7 cellular contexts compared by ENCODE assay signal in the genomic region with DNA sequence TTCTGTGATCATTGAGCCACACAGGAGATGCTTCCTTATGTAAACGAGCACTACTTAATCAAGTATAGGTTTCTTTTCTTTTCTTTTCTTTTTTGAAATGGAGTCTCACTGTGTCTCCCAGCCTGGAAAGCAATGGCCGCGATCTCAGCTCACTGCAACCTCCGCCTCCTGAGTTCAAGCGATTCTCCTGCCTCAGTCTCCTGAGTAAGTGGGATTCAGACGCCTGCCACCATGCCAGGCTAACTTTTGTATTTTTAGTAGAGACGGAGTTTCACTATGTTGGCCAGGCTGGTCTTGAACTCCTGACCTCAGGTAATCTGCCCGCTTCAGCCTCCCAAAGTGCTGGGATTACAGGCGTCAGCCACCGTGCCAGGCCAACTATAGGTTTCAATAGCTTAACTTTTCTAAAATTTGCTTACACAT. TPM values are rescaled to one million over a fixed set of nuclear protein-coding genes. Genes with fewer than 3 reads are reported as not detected.
DNase-seq lines count a peak whose midpoint lies in the region; ATAC-seq and TF ChIP-seq lines count a peak whose summit lies in the region.
"Not testable (repeated sequence)": the region's sequence is repeated elsewhere in the genome, so short reads cannot be mapped to it uniquely, and the experiment has no call there.

No MANE protein-coding gene starts in this region.

- not testable (repeated sequence) for H3K9me3 Mint-ChIP-seq in activated T-cell treated with anti-CD3 and anti-CD28 coated beads, Interleukin-2, amount 50 U/mL, for 4 hours

- H3K36me3 ChIP-seq in SU-DHL-6 (ENCODE audit: low read length) = peaks cover 13% of the 10 kb centered on the region; the same call in 1 of the 2 replicates
- not testable (repeated sequence) for H3K36me3 ChIP-seq in effector memory CD4-positive, alpha-beta T cell (ENCODE audit: control insufficient read depth, insufficient read depth, low read length)

- peaks cover 29% of the 10 kb centered on the region for H3K4me1 ChIP-seq in effector memory CD4-positive, alpha-beta T cell (ENCODE audit: control insufficient read depth, insufficient read depth, low read length, poor library complexity, severe bottlenecking)

- not testable (repeated sequence) for H4K20me1 ChIP-seq in SU-DHL-6 (ENCODE audit: low read depth, low read length)

- H2AFZ ChIP-seq in SU-DHL-6 (ENCODE audit: low read depth, low read length, severe bottlenecking) = peak overlapping the region; percentile 86

- ATAC-seq in GM18867 (IDR thresholded peaks at IDR 0.05; ENCODE audit: unreplicated experiment) = peak; percentile 15
- peak; percentile 26 for ATAC-seq in GM21723 (IDR thresholded peaks at IDR 0.05; ENCODE audit: unreplicated experiment)
- peak; percentile 14 for ATAC-seq in HG03108 (IDR thresholded peaks at IDR 0.05; ENCODE audit: unreplicated experiment)
- ATAC-seq in activated T-cell treated with anti-CD3 and anti-CD28 coated beads, Interleukin-2, amount 50 U/mL, for 4 hours = peak; percentile 23 to 27

- TF ChIP-seq CTCF in SU-DHL-6 (IDR thresholded peaks at IDR 0.05; ENCODE audit: insufficient read depth, low read length, poor library complexity, severe bottlenecking) = not testable (repeated sequence)

- H3F3A ChIP-seq in SU-DHL-6 (ENCODE audit: insufficient read depth) = peaks cover 45% of the 10 kb centered on the region

- peaks cover 53% of the 10 kb centered on the region for H3K4me1 Mint-ChIP-seq in activated T-cell treated with anti-CD3 and anti-CD28 coated beads, Interleukin-2, amount 50 U/mL, for 4 hours (ENCODE audit: low read depth)

- not testable (repeated sequence) for H3K27me3 Mint-ChIP-seq in activated T-cell treated with anti-CD3 and anti-CD28 coated beads, Interleukin-2, amount 50 U/mL, for 4 hours (ENCODE audit: low read depth)

- peak overlapping the region; percentile 14 for H3K9ac ChIP-seq in SU-DHL-6 (ENCODE audit: low read length)

- H3K27ac ChIP-seq in SU-DHL-6 (ENCODE audit: low read depth, low read length) = peak overlapping the region; percentile 79
- H3K27ac ChIP-seq in effector memory CD4-positive, alpha-beta T cell (ENCODE audit: insufficient read depth, low read length, poor library complexity, severe bottlenecking) = peak overlapping the region; percentile 72
- H3K27ac ChIP-seq in skin epidermis = peak overlapping the region in 14 of 21 experiments; percentile 40 to 92 (median 66)

- H3K9me3 ChIP-seq in SU-DHL-6 (ENCODE audit: insufficient read depth, low read length); effector memory CD4-positive, alpha-beta T cell (ENCODE audit: control insufficient read depth, low read length): not testable (repeated sequence)

- not testable (repeated sequence) for H3K27me3 ChIP-seq in SU-DHL-6 (ENCODE audit: low read length); effector memory CD4-positive, alpha-beta T cell (replicated peaks; ENCODE audit: control insufficient read depth, insufficient read depth, low read length, poor library complexity, severe bottlenecking)

- peak overlapping the region; percentile 90 for H3K4me3 Mint-ChIP-seq in activated T-cell treated with anti-CD3 and anti-CD28 coated beads, Interleukin-2, amount 50 U/mL, for 4 hours

- H3K79me2 ChIP-seq in SU-DHL-6 (ENCODE audit: insufficient read depth, low read length) = peaks cover 34% of the 10 kb centered on the region; the same call in 1 of the 2 replicates

- peak overlapping the region; percentile 25 for H3K4me3 ChIP-seq in SU-DHL-6 (ENCODE audit: insufficient read depth, low read length, poor library complexity, severe bottlenecking)
- H3K4me3 ChIP-seq in effector memory CD4-positive, alpha-beta T cell (ENCODE audit: insufficient read depth, low read depth, low read length, poor library complexity, severe bottlenecking) = peak overlapping the region; percentile 56
- peak overlapping the region in 6 of 7 experiments; percentile 9 to 31 (median 18) for H3K4me3 ChIP-seq in skin epidermis

- not testable (repeated sequence) for H3K36me3 Mint-ChIP-seq in activated T-cell treated with anti-CD3 and anti-CD28 coated beads, Interleukin-2, amount 50 U/mL, for 4 hours (ENCODE audit: insufficient read depth)

- peak overlapping the region; percentile 99 for H3K4me2 ChIP-seq in SU-DHL-6 (ENCODE audit: low read depth, low read length, poor library complexity, severe bottlenecking)

- not testable (repeated sequence) for DNase-seq in activated T-cell treated with anti-CD3 and anti-CD28 coated beads, Interleukin-2, amount 50 U/mL, for 4 hours; effector memory CD4-positive, alpha-beta T cell

- not testable (repeated sequence) for H3K9me2 ChIP-seq in SU-DHL-6 (replicated peaks; ENCODE audit: insufficient read depth, low read length)

RNA-seq across cellular contexts. Expression of a gene that starts 25.0 kb away (rescaled TPM):
- 100 to 1,000 TPM; 343 to 376 (median 347) TPM for total RNA-seq in activated T-cell treated with anti-CD3 and anti-CD28 coated beads, Interleukin-2, amount 50 U/mL, for 4 hours
